19 cellular contexts compared by ENCODE assay signal in the genomic region with DNA sequence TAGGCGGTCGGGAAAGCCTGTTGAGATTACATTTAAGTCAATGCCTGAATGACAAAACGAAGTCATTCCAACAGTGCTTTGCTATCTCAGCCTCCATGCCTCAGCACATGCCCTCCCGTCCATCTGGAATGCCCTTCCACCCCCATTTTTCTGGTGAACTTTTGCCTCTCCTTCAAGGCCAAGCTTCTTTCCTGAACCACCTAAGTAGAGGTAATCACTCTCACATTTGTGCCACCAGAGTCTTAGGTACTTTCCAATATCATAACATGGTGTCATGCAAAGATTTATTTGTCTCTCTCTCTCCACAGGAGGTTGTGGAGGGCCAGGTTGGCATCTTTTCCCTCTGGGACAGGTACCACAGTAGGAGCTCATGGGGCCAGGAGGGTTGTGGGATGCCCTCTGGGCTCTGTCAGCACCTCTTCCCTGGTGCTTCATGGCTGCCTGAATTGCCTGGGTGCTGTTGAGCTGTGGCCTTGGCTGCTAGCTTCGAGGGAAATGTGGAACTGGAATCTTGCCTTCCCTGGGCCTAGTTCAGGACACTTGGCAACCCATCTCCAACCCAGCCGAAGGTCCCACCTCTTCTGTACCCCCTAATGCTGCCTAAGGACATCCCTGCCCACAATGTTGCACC. TPM values are rescaled to one million over a fixed set of nuclear protein-coding genes. Genes with fewer than 3 reads are reported as not detected.
"Had no signal": no experiment of that assay in that cellular context is flagged by ENCODE, and none has a peak within 500 bp of the region (broad histone marks: within the 10 kb centered on the region; RNA-seq: fewer than 3 reads in every experiment).

No MANE protein-coding gene starts in this region.

- H3K4me3 ChIP-seq: pancreas had no signal

- DNase-seq: activated CD4-positive, alpha-beta T cell treated with anti-CD3 and anti-CD28 coated beads for 1 hour; activated CD8-positive, alpha-beta memory T cell treated with anti-CD3 and anti-CD28 coated beads for 24 hours; activated CD8-positive, alpha-beta memory T cell treated with anti-CD3 and anti-CD28 coated beads, Interleukin-2, amount 50 U/mL, for 48 hours; activated effector memory CD4-positive, alpha-beta T cell treated with Interleukin-2 at 50 U/mL for 16 hours; activated naive CD4-positive, alpha-beta T cell treated with anti-CD3 and anti-CD28 coated beads, Interleukin-2, amount 10 ng/mL, durations not matched to agents 7 days and 5 days; activated T-cell treated with anti-CD3 and anti-CD28 coated beads, Interleukin-2, amount 50 U/mL, for 48 hours; immature natural killer cell; kidney glomerular epithelial cell; left ventricle myocardium inferior; pancreas; small intestine; stimulated activated naive B cell treated with anti-CD40 and anti-IgM and Interleukin-4, amounts not matched to agents 10 μg/mL and 1 μg/mL and 100 μg/mL, for 72 hours; SW 1271; T-helper 2 cell had no signal

- FAIRE-seq: frontal cortex, pancreas, small intestine had no signal

- ATAC-seq: pancreas; stimulated activated naive B cell treated with anti-CD40 and anti-IgM and Interleukin-4, amounts not matched to agents 10 μg/mL and 1 μg/mL and 100 μg/mL, for 72 hours had no signal

- H3K36me3 ChIP-seq: left ventricle myocardium inferior, pancreas had no signal

- H3K9me3 ChIP-seq: left ventricle myocardium inferior, pancreas had no signal

- H3K27ac ChIP-seq: left ventricle myocardium inferior, pancreas, VCaP had no signal

RNA-seq across cellular contexts. Expression of a gene that starts 5.7 kb away (rescaled TPM):
- total RNA-seq: cardiac septum, left ventricle myocardium inferior, mononuclear cell had no signal
- polyA plus RNA-seq: immature natural killer cell, urinary bladder had no signal
